In genomic region chr3:159950156-159950898, GRCh38 we compare ENCODE assay signal across 11 cellular contexts. TPM values are rescaled to one million over a fixed set of nuclear protein-coding genes. Genes with fewer than 3 reads are reported as not detected.
A peak's percentile ranks its signal among the peaks of the same experiment; 100 is the strongest.
DNase-seq lines count a peak whose midpoint lies in the region; ATAC-seq, FAIRE-seq and TF ChIP-seq lines count a peak whose summit lies in the region.
"Had no signal": no experiment of that assay in that cellular context is flagged by ENCODE, and none has a peak within 500 bp of the region (broad histone marks: within the 10 kb centered on the region; RNA-seq: fewer than 3 reads in every experiment).

No MANE protein-coding gene starts in this region.

- in situ Hi-C loops in transverse colon (cut with MboI; ENCODE audit: low pct_ligation_motif_present in 1 of 4, low pct_unique_long_range_greater_than_20kb in 1 of 4, low sequenced_read_pairs in 3 of 4): no loop called here

- no peak for TF ChIP-seq EP300 in transverse colon (IDR thresholded peaks at IDR 0.05; ENCODE audit: low read depth)

- no peak overlapping the region for H2AFZ ChIP-seq in keratinocyte (ENCODE audit: control insufficient read depth, low read length)
- H2AFZ ChIP-seq: PC-9 had no signal

- no peak overlapping the region for H3K9ac ChIP-seq in keratinocyte (ENCODE audit: control insufficient read depth, extremely low read depth, insufficient read depth, low read length)

- H4K20me1 ChIP-seq in keratinocyte (ENCODE audit: control insufficient read depth, extremely low read depth, insufficient read depth, low read length): no peaks in the 10 kb centered on the region

- H3K4me2 ChIP-seq in keratinocyte (ENCODE audit: control insufficient read depth, extremely low read depth, insufficient read depth, low read depth, low read length): peak overlapping the region; percentile 19
- H3K4me2 ChIP-seq: PC-9 had no signal

- H3K9me1 ChIP-seq in keratinocyte (ENCODE audit: control insufficient read depth, extremely low read depth, insufficient read depth, low read length): no peaks in the 10 kb centered on the region

- peak; percentile 91 for ATAC-seq in GM18909 (IDR thresholded peaks at IDR 0.05; ENCODE audit: poor library complexity, unreplicated experiment)
- ATAC-seq in HG02571 (IDR thresholded peaks at IDR 0.05; ENCODE audit: unreplicated experiment): peak; percentile 78
- ATAC-seq in HG03442 (IDR thresholded peaks at IDR 0.05; ENCODE audit: unreplicated experiment): peak; percentile 85
- no peak for ATAC-seq in upper lobe of right lung

- no peaks in the 10 kb centered on the region for H3K36me3 ChIP-seq in keratinocyte (ENCODE audit: control insufficient read depth in 2 of 2, extremely low read depth in 1 of 2, insufficient read depth in 2 of 2, low read length in 2 of 2)
- no peaks in the 10 kb centered on the region for H3K36me3 ChIP-seq in upper lobe of right lung
- H3K36me3 ChIP-seq in transverse colon: no peaks in the 10 kb centered on the region

- H3K27me3 ChIP-seq in keratinocyte (ENCODE audit: control insufficient read depth, extremely low read depth, insufficient read depth, low read length) (peaks cover 5% of the 10 kb centered on the region), upper lobe of right lung (no peaks in the 10 kb centered on the region), transverse colon (no peaks in the 10 kb centered on the region)

- H3K79me2 ChIP-seq in keratinocyte (ENCODE audit: control insufficient read depth, insufficient read depth, low read length): no peaks in the 10 kb centered on the region

- no peak for TF ChIP-seq POLR2A in transverse colon (IDR thresholded peaks at IDR 0.05)

- 52 to 76% methylated on average over 3 of the region's 3 CpGs for WGBS in transverse colon (ENCODE audit: low coverage in 1 of 2), 2 donors

- H3K9me3 ChIP-seq in keratinocyte (ENCODE audit: control insufficient read depth, low read depth, low read length): no peaks in the 10 kb centered on the region
- no peaks in the 10 kb centered on the region for H3K9me3 ChIP-seq in upper lobe of right lung
- no peaks in the 10 kb centered on the region for H3K9me3 ChIP-seq in transverse colon

- H3K4me1 ChIP-seq in keratinocyte (ENCODE audit: control insufficient read depth, extremely low read depth, insufficient read depth, low read length): no peaks in the 10 kb centered on the region
- no peaks in the 10 kb centered on the region for H3K4me1 ChIP-seq in upper lobe of right lung
- H3K4me1 ChIP-seq in transverse colon: peaks cover 0 to 6% (median 3%) of the 10 kb centered on the region in 4 donors

- no peak for FAIRE-seq in keratinocyte (lab: Jason Lieb, UNC)

- TF ChIP-seq CTCF in keratinocyte (optimal IDR thresholded peaks at IDR 0.05 in 1 of 3, IDR thresholded peaks at IDR 0.05 in 1 of 3, conservative IDR thresholded peaks at IDR 0.05 in 1 of 3; ENCODE audit: extremely low read depth in 1 of 3, insufficient read depth in 2 of 3, low read length in 3 of 3) (no peak), upper lobe of right lung (IDR thresholded peaks at IDR 0.05) (no peak), transverse colon (IDR thresholded peaks at IDR 0.05) (no peak), coronary artery (IDR thresholded peaks at IDR 0.05) (no peak)

- intact Hi-C loops in upper lobe of right lung (cut with DNase I): no loop called here
- intact Hi-C loops in transverse colon (cut with DNase I; ENCODE audit: low total_unique reads): no loop called here

- DNase-seq in keratinocyte (ENCODE audit: low read depth, low spot score) (no peak), HUDEP-2 (lab: John Stamatoyannopoulos, UW; ENCODE audit: unreplicated experiment in 76 of 76) (no peak), upper lobe of right lung (no peak), transverse colon (no peak), coronary artery (ENCODE audit: low spot score) (no peak)
- DNase-seq: GOT3; PC-9; stimulated activated naive CD4-positive, alpha-beta T cell treated with Interleukin-2 at 50 U/mL for 16 hours had no signal

- H3K4me3 ChIP-seq in keratinocyte (ENCODE audit: control insufficient read depth in 2 of 3, extremely low read depth in 1 of 3, insufficient read depth in 2 of 3, low read depth in 1 of 3, low read length in 3 of 3) (no peak overlapping the region), upper lobe of right lung (no peak overlapping the region), transverse colon (no peak overlapping the region), coronary artery (no peak overlapping the region)
- H3K4me3 ChIP-seq: PC-9 had no signal

- dilution Hi-C loops in keratinocyte (cut with MboI; ENCODE audit: extremely low pct_ligation_motif_present, low sequenced_read_pairs): no loop called here

- H3K27ac ChIP-seq in keratinocyte (ENCODE audit: control insufficient read depth, insufficient read depth, low read length) (no peak overlapping the region), upper lobe of right lung (no peak overlapping the region), transverse colon (no peak overlapping the region), coronary artery (no peak overlapping the region)
- H3K27ac ChIP-seq: PC-9 had no signal

RNA-seq across cellular contexts. Expression of gene IL12A, which starts 38.3 kb away (rescaled TPM):
- 0.15 to 0.54 TPM (median 0.42 TPM) in 3 replicates for polyA plus RNA-seq in keratinocyte
- polyA plus RNA-seq in keratinocyte (2011; ENCODE audit: low read depth): not detected
- 0.38 and 0.67 TPM in 2 replicates for polyA plus RNA-seq in keratinocyte (2011; cell fraction: cytosol; rRNA removed)
- polyA plus RNA-seq in keratinocyte (2011; cell fraction: nucleus; rRNA removed): 1.0 and 1.4 TPM in 2 replicates
- polyA plus RNA-seq in keratinocyte (2012; ENCODE audit: low replicate concordance): 0.21 TPM in 1 of 2 replicates, not detected in the other
- 0.30 TPM in 1 of 3 replicates, not detected in the others for polyA minus RNA-seq in keratinocyte
- polyA minus RNA-seq in keratinocyte (2011; cell fraction: cytosol; rRNA and poly(A)+ RNA removed): not detected
- not detected in 2 replicates for polyA minus RNA-seq in keratinocyte (2011; cell fraction: nucleus; rRNA and poly(A)+ RNA removed)
- total RNA-seq in upper lobe of right lung (0.96 TPM), transverse colon (1 to 10 TPM in 2 of 4 donors, not detected in 2; 3.4 to 6.4 TPM)
